8 cellular contexts compared by ENCODE assay signal in the genomic region with DNA sequence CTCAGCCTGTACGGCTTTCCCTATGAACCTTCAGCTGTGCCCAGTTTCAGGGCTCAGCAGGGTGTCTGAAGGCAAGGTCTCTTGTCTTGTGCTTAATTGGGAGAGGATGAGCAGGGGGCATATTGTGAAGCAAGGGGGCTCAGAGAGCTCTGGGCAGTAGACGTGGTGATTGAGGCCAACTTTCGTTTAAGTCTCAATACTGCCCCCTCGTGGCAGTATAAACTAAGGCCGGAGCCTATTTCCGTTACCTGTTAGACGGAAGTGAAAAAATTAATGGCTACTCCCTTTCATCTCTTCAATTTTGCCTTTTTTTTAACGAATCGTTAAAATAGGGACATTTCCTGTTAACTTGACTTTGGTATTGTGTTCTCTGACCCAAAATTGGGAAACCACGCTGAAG.
DNase-seq lines count a peak whose midpoint lies in the region; ATAC-seq and TF ChIP-seq lines count a peak whose summit lies in the region.

No MANE protein-coding gene starts in this region.

- no peak overlapping the region for H3K27ac ChIP-seq in C4-2B
- no peak overlapping the region for H3K27ac ChIP-seq in brain microvascular endothelial cell
- H3K27ac ChIP-seq in temporal lobe (ENCODE audit: low read depth, low read length), result peak overlapping the region; percentile 36

- DNase-seq in NCI-H69 (lab: John Stamatoyannopoulos, UW) (peak; percentile 16), brain microvascular endothelial cell (peak; percentile 18), kidney tubule cell (ENCODE audit: low spot score) (peak; percentile 65), kidney glomerular epithelial cell (lab: John Stamatoyannopoulos, UW) (no peak)

- H3K27me3 ChIP-seq in brain microvascular endothelial cell (replicated peaks), result no peaks in the 10 kb centered on the region

- H3K4me3 ChIP-seq in GM12875 (ENCODE audit: low read depth, low read length), result no peak overlapping the region
- no peak overlapping the region for H3K4me3 ChIP-seq in brain microvascular endothelial cell (ENCODE audit: low read depth, low read length)

- in situ Hi-C loops in brain microvascular endothelial cell (cut with HindIII; ENCODE audit: low pct_ligation_motif_present, low sequenced_read_pairs), result no loop called here

- ATAC-seq in HG02623 (IDR thresholded peaks at IDR 0.05; ENCODE audit: unreplicated experiment), result peak; percentile 74

- no peaks in the 10 kb centered on the region for H3K36me3 ChIP-seq in brain microvascular endothelial cell (replicated peaks)

- TF ChIP-seq CTCF in C4-2B (conservative IDR thresholded peaks at IDR 0.05) (peak; percentile 77), GM12875 (IDR thresholded peaks at IDR 0.05; ENCODE audit: borderline replicate concordance, insufficient read depth, low read depth, low read length) (peak; percentile 56; the same call in 1 of the 2 replicates), brain microvascular endothelial cell (IDR thresholded peaks at IDR 0.05; ENCODE audit: low read depth, low read length, missing control alignments) (peak; percentile 62)
